ENCODE assay signal across 23 cellular contexts in the genomic region with DNA sequence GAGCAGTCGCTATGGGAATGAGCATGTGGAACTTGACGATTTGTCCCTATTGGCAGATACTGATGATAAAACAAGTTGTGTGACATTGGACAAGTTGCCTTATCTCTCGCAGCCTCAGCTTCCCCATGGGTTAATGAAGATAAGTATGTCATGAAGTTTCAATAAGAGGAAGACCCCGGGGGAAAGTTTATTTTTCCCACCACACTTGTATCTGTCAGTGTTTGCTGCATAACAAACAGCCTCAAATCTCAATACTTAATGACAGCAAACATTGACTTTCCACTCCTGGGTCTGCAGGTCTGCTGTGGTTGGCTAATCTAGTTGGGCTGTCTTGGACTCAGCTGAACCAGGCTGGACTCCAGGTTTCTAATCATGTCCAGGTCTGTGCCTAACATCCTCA. TPM values are rescaled to one million over a fixed set of nuclear protein-coding genes. Genes with fewer than 3 reads are reported as not detected.
DNase-seq lines count a peak whose midpoint lies in the region; ATAC-seq, FAIRE-seq and TF ChIP-seq lines count a peak whose summit lies in the region.
"Had no signal": no experiment of that assay in that cellular context is flagged by ENCODE, and none has a peak within 500 bp of the region (broad histone marks: within the 10 kb centered on the region; RNA-seq: fewer than 3 reads in every experiment).

No MANE protein-coding gene starts in this region.

- peak overlapping the region in 3 of 4 donors; percentile 38 to 44 (median 43) for H3K4me3 Mint-ChIP-seq in CD4-positive, CD25-positive, alpha-beta regulatory T cell
- H3K4me3 Mint-ChIP-seq in natural killer cell treated with Interleukin-12 subunit alpha and Interleukin-12 subunit beta and Interleukin-15 and Interleukin-18, amount 100 ng/mL, for 72 hours, result peak overlapping the region; percentile 29
- no peak overlapping the region for H3K4me3 Mint-ChIP-seq in activated naive CD4-positive, alpha-beta T cell treated with anti-CD3 and anti-CD28 coated beads for 36 hours
- H3K4me3 Mint-ChIP-seq: GM23338 had no signal

- 15% methylated on average over 2 of the region's 4 CpGs for WGBS in K562 (ENCODE audit: insufficient coverage, low coverage, missing lambda C conversion rate)

- peak overlapping the region; percentile 7 for H3K27ac ChIP-seq in CD4-positive, CD25-positive, alpha-beta regulatory T cell (ENCODE audit: insufficient read depth, low read length, poor library complexity, severe bottlenecking)
- H3K27ac ChIP-seq in K562 (ENCODE audit: extremely low read depth, low read depth, low read length), result no peak overlapping the region

- H3K9me3 ChIP-seq in CD4-positive, CD25-positive, alpha-beta regulatory T cell (ENCODE audit: control insufficient read depth in 2 of 2, low read length in 2 of 2), result no peaks in the 10 kb centered on the region
- peaks cover 2% of the 10 kb centered on the region; the same call in 1 of the 2 replicates for H3K9me3 ChIP-seq in K562 (replicated peaks; ENCODE audit: control insufficient read depth, insufficient read depth, low read depth, low read length)
- H3K9me3 ChIP-seq: Peyer's patch had no signal

- no peak overlapping the region for H2AFZ ChIP-seq in K562 (ENCODE audit: low read depth, low read length)

- peaks cover 18% of the 10 kb centered on the region for H3K36me3 ChIP-seq in CD4-positive, CD25-positive, alpha-beta regulatory T cell (ENCODE audit: control insufficient read depth, insufficient read depth, low read length)
- no peaks in the 10 kb centered on the region for H3K36me3 ChIP-seq in K562 (ENCODE audit: control insufficient read depth, insufficient read depth, low read length)
- H3K36me3 ChIP-seq: Peyer's patch had no signal

- intact Hi-C loops in K562 (cut with micrococcal nuclease) (no loop called here), posterior vena cava (cut with DNase I) (no loop called here)
- intact Hi-C loops in activated naive CD4-positive, alpha-beta T cell treated with anti-CD3 and anti-CD28 coated beads for 36 hours (cut with micrococcal nuclease), result no loop called here

- TF ChIP-seq CTCF in K562 (IDR thresholded peaks at IDR 0.05 in 2 of 3, conservative IDR thresholded peaks at IDR 0.05 in 1 of 3; ENCODE audit: insufficient read depth in 2 of 3, low read depth in 1 of 3, low read length in 3 of 3), result no peak

- H3K79me2 ChIP-seq in K562 (ENCODE audit: control insufficient read depth, insufficient read depth, low read length), result no peaks in the 10 kb centered on the region

- no peak for ATAC-seq in CD4-positive, CD25-positive, alpha-beta regulatory T cell (ENCODE audit: low read depth in 2 of 2)
- no peak for ATAC-seq in K562
- ATAC-seq in natural killer cell treated with Interleukin-12 subunit alpha and Interleukin-12 subunit beta and Interleukin-15 and Interleukin-18, amount 100 ng/mL, for 72 hours, result no peak
- ATAC-seq: GM23338, Right ventricle myocardium inferior had no signal

- in situ Hi-C loops in K562 (cut with MboI), result no loop called here

- no peak for TF ChIP-seq RAD21 in K562 (CRISPR knock-in tag; conservative IDR thresholded peaks at IDR 0.05 in 1 of 2, IDR thresholded peaks at IDR 0.05 in 1 of 2)

- peak; percentile 2 for TF ChIP-seq POLR2A in GM19193 (IDR thresholded peaks at IDR 0.05; ENCODE audit: extremely low read depth, insufficient read depth, insufficient read length)
- no peak for TF ChIP-seq POLR2A in K562 (conservative IDR thresholded peaks at IDR 0.05)

- H3K36me3 Mint-ChIP-seq in CD4-positive, CD25-positive, alpha-beta regulatory T cell, result peaks cover 25% of the 10 kb centered on the region
- H3K36me3 Mint-ChIP-seq in natural killer cell treated with Interleukin-12 subunit alpha and Interleukin-12 subunit beta and Interleukin-15 and Interleukin-18, amount 100 ng/mL, for 72 hours, result peaks cover 4% of the 10 kb centered on the region
- peaks cover 10% of the 10 kb centered on the region for H3K36me3 Mint-ChIP-seq in activated naive CD4-positive, alpha-beta T cell treated with anti-CD3 and anti-CD28 coated beads for 36 hours (ENCODE audit: low read depth)

- no peak for DNase-seq in CD4-positive, CD25-positive, alpha-beta regulatory T cell
- DNase-seq in K562 (ENCODE audit: extremely low read depth in 1 of 4, low spot score in 3 of 4) (no peak), posterior vena cava (ENCODE audit: low spot score) (no peak), Ammon's horn (ENCODE audit: low spot score) (no peak), NCI-H510A treated with DMSO at 0.1 percent for 48 hours (lab: John Stamatoyannopoulos, UW) (no peak)
- DNase-seq in natural killer cell treated with Interleukin-12 subunit alpha and Interleukin-12 subunit beta and Interleukin-15 and Interleukin-18, amount 100 ng/mL, for 72 hours (ENCODE audit: low spot score), result no peak
- no peak for DNase-seq in activated naive CD4-positive, alpha-beta T cell treated with anti-CD3 and anti-CD28 coated beads for 36 hours
- DNase-seq: C1 segment of cervical spinal cord; DMS53; EL; HCEC 1CT; NCI-H1092 treated with DMSO at 0.1 percent for 48 hours; NCI-H146; NCI-H2081; NCI-H2171 treated with DMSO at 0.1 percent for 48 hours; NCI-H446; NCI-H748 treated with DMSO at 0.1 percent for 48 hours; NK-92 treated with Interleukin-12 subunit alpha and Interleukin-12 subunit beta, amount 100 ng/mL, for 24 hours; Peyer's patch had no signal

- TF ChIP-seq EP300 in K562 (IDR thresholded peaks at IDR 0.05; ENCODE audit: low read length), result no peak

- H3K27me3 Mint-ChIP-seq in CD4-positive, CD25-positive, alpha-beta regulatory T cell, result no peaks in the 10 kb centered on the region
- no peaks in the 10 kb centered on the region for H3K27me3 Mint-ChIP-seq in natural killer cell treated with Interleukin-12 subunit alpha and Interleukin-12 subunit beta and Interleukin-15 and Interleukin-18, amount 100 ng/mL, for 72 hours
- no peaks in the 10 kb centered on the region for H3K27me3 Mint-ChIP-seq in activated naive CD4-positive, alpha-beta T cell treated with anti-CD3 and anti-CD28 coated beads for 36 hours (ENCODE audit: low read depth)

- no peak overlapping the region for H3K4me2 ChIP-seq in K562 (ENCODE audit: insufficient read depth, low read length)
- H3K4me2 ChIP-seq: GM23338 had no signal

- CTCF ChIA-PET in K562 (lab: Yijun Ruan, JAX; ENCODE audit: low intra/inter-chr PET ratio), result no interaction called here
- CTCF ChIA-PET in activated naive CD4-positive, alpha-beta T cell treated with anti-CD3 and anti-CD28 coated beads for 36 hours (lab: Charles Lee), result no interaction called here

- no peak overlapping the region for H3K4me3 ChIP-seq in CD4-positive, CD25-positive, alpha-beta regulatory T cell (ENCODE audit: low read depth, low read length)
- no peak overlapping the region for H3K4me3 ChIP-seq in K562
- H3K4me3 ChIP-seq: GM23338, Peyer's patch had no signal

- H3K9me1 ChIP-seq in K562 (ENCODE audit: control insufficient read depth, insufficient read depth, low read length), result no peaks in the 10 kb centered on the region

- H3K27ac Mint-ChIP-seq in CD4-positive, CD25-positive, alpha-beta regulatory T cell, result peak overlapping the region; percentile 79 to 85 (median 79)
- peak overlapping the region; percentile 58 to 79 for H3K27ac Mint-ChIP-seq in natural killer cell treated with Interleukin-12 subunit alpha and Interleukin-12 subunit beta and Interleukin-15 and Interleukin-18, amount 100 ng/mL, for 72 hours
- no peak overlapping the region for H3K27ac Mint-ChIP-seq in activated naive CD4-positive, alpha-beta T cell treated with anti-CD3 and anti-CD28 coated beads for 36 hours
- H3K27ac Mint-ChIP-seq: GM23338 had no signal

- no peaks in the 10 kb centered on the region for H3K9me3 Mint-ChIP-seq in CD4-positive, CD25-positive, alpha-beta regulatory T cell
- H3K9me3 Mint-ChIP-seq in natural killer cell treated with Interleukin-12 subunit alpha and Interleukin-12 subunit beta and Interleukin-15 and Interleukin-18, amount 100 ng/mL, for 72 hours, result no peaks in the 10 kb centered on the region
- H3K9me3 Mint-ChIP-seq in activated naive CD4-positive, alpha-beta T cell treated with anti-CD3 and anti-CD28 coated beads for 36 hours, result peaks cover 1% of the 10 kb centered on the region
- H3K9me3 Mint-ChIP-seq: GM23338 had no signal

- FAIRE-seq in K562 (lab: Jason Lieb, UNC), result no peak
- FAIRE-seq: HTR-8/SVneo had no signal

- POLR2A ChIA-PET in K562 (lab: Yijun Ruan, JAX), result no interaction called here

- no peaks in the 10 kb centered on the region for H3K27me3 ChIP-seq in CD4-positive, CD25-positive, alpha-beta regulatory T cell (ENCODE audit: control insufficient read depth, insufficient read depth, low read length)
- no peaks in the 10 kb centered on the region for H3K27me3 ChIP-seq in K562 (ENCODE audit: control insufficient read depth in 2 of 2, insufficient read depth in 2 of 2, low read length in 2 of 2)
- H3K27me3 ChIP-seq: Peyer's patch had no signal

- no TSS peak for BruUV-seq in K562 (replicated peaks; lab: Mats Ljungman, UMichigan)

- no peaks in the 10 kb centered on the region for H4K20me1 ChIP-seq in K562 (replicated peaks; ENCODE audit: control insufficient read depth, insufficient read depth, low read length)

- H3K4me1 ChIP-seq in CD4-positive, CD25-positive, alpha-beta regulatory T cell (ENCODE audit: control insufficient read depth, insufficient read depth, low read length, poor library complexity, severe bottlenecking), result peaks cover 52% of the 10 kb centered on the region
- H3K4me1 ChIP-seq in K562 (replicated peaks in 1 of 2; ENCODE audit: control insufficient read depth in 2 of 2, insufficient read depth in 2 of 2, low read length in 2 of 2), result peaks cover 0 to 6% of the 10 kb centered on the region in 2 experiments; a peak in 2 of 5 replicates

- peaks cover 7 to 90% (median 58%) of the 10 kb centered on the region in 4 donors for H3K4me1 Mint-ChIP-seq in CD4-positive, CD25-positive, alpha-beta regulatory T cell
- H3K4me1 Mint-ChIP-seq in natural killer cell treated with Interleukin-12 subunit alpha and Interleukin-12 subunit beta and Interleukin-15 and Interleukin-18, amount 100 ng/mL, for 72 hours (ENCODE audit: low read depth in 2 of 2), result peaks cover 68 to 75% of the 10 kb centered on the region in 2 donors
- H3K4me1 Mint-ChIP-seq in activated naive CD4-positive, alpha-beta T cell treated with anti-CD3 and anti-CD28 coated beads for 36 hours (ENCODE audit: low read depth), result peaks cover 61% of the 10 kb centered on the region
- H3K4me1 Mint-ChIP-seq: GM23338 had no signal

- no peak overlapping the region for H3K9ac ChIP-seq in K562 (ENCODE audit: insufficient read depth in 1 of 2, low read depth in 2 of 2, low read length in 2 of 2)

RNA-seq across cellular contexts. Expression of a gene that starts 45.8 kb away (rescaled TPM):
- 278 TPM for total RNA-seq in CD4-positive, CD25-positive, alpha-beta regulatory T cell
- polyA plus RNA-seq in CD4-positive, CD25-positive, alpha-beta regulatory T cell, result 10 to 100 TPM; 56.9 to 79.8 (median 69.0) TPM
- total RNA-seq in K562 (2011; cell fraction: chromatin; rRNA removed; ENCODE audit: low replicate concordance), result 2.4 and 2.7 TPM in 2 replicates
- total RNA-seq in K562 (2011; cell fraction: nucleolus; rRNA removed), result 1.5 and 1.6 TPM in 2 replicates
- total RNA-seq in K562 (2011; cell fraction: nucleoplasm; rRNA removed), result 1.3 and 3.4 TPM in 2 replicates
- total RNA-seq in K562 (2014; rRNA removed), result 1.9 and 3.1 TPM in 2 replicates
- total RNA-seq in K562 (2014; rRNA removed; fragmentation: Illumina TruSeq; extraction: Trizol), result 2.3 and 3.9 TPM in 2 replicates
- 4.5 and 6.2 TPM in 2 replicates for total RNA-seq in K562 (2015; rRNA removed; fragmentation: Illumina TruSeq; extraction: Trizol)
- total RNA-seq in K562 (2021), result 4.3 and 5.6 TPM in 2 replicates
- 0.78 and 9.7 TPM in 2 replicates for polyA plus RNA-seq in K562 (2011; rRNA removed)
- polyA plus RNA-seq in K562 (2011; cell fraction: cytosol; rRNA removed), result 0.67 and 4.5 TPM in 2 replicates
- 2.0 and 13.9 TPM in 2 replicates for polyA plus RNA-seq in K562 (2011; cell fraction: nucleus; rRNA removed)
- polyA plus RNA-seq in K562 (2012), result 3.4 and 7.8 TPM in 2 replicates
- polyA plus RNA-seq in K562 (2014; fragmentation: Illumina TruSeq; extraction: Trizol), result 3.7 and 4.2 TPM in 2 replicates
- under 1 TPM; 0.55 to 0.63 TPM for polyA plus RNA-seq in K562 (2014; fragmentation: Nextera tagmentation; extraction: Ambion mirVana)
- polyA plus RNA-seq in K562 (2014; rRNA removed), result 1.9 and 2.2 TPM in 2 replicates
- polyA minus RNA-seq in K562 (2011; rRNA and poly(A)+ RNA removed), result 1.4 and 16.3 TPM in 2 replicates
- polyA minus RNA-seq in K562 (2011; cell fraction: cytosol; rRNA and poly(A)+ RNA removed), result 1.5 and 18.9 TPM in 2 replicates
- 2.2 and 16.2 TPM in 2 replicates for polyA minus RNA-seq in K562 (2011; cell fraction: nucleus; rRNA and poly(A)+ RNA removed)
- 100 to 1,000 TPM; 136 to 155 TPM for total RNA-seq in natural killer cell treated with Interleukin-12 subunit alpha and Interleukin-12 subunit beta and Interleukin-15 and Interleukin-18, amount 100 ng/mL, for 72 hours
- 10 to 100 TPM; 50.9 to 51.0 TPM for total RNA-seq in activated naive CD4-positive, alpha-beta T cell treated with anti-CD3 and anti-CD28 coated beads for 36 hours
- total RNA-seq in posterior vena cava, result 10 to 100 TPM; 14.0 to 19.9 TPM
